ENCODE assay signal across 36 cellular contexts in the genomic region with DNA sequence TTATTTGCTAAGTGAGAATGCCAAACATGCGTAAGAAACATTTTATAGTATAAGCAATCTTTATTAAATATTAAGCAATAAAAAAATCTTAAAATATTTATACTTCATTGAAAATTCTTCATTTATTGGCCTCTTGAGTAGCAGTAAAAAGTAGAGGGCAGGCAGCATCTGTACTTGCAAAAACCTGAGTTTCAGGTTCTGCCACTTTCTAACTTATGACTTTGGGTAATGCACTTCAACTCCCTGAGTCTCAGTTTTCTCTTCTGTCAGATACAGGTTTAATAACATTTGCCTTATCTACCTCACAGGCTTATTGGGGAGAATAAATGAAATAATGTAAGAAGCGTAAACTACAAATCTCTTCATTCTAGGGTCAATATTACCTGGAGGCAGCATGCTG. TPM values are rescaled to one million over a fixed set of nuclear protein-coding genes. Genes with fewer than 3 reads are reported as not detected.
"Had no signal": no experiment of that assay in that cellular context is flagged by ENCODE, and none has a peak within 500 bp of the region (broad histone marks: within the 10 kb centered on the region; RNA-seq: fewer than 3 reads in every experiment).

No MANE protein-coding gene starts in this region.

- H3K4me2 ChIP-seq: KMS-11, PC-9 had no signal

- H3K9ac ChIP-seq: KMS-11 had no signal

- H3K36me3 Mint-ChIP-seq: activated naive CD4-positive, alpha-beta T cell treated with anti-CD3 and anti-CD28 coated beads, Interleukin-2, amount 50 U/mL, for 72 hours had no signal

- H3K9me3 Mint-ChIP-seq: activated CD4-positive, alpha-beta T cell treated with anti-CD3 and anti-CD28 coated beads, Interleukin-2, amount 10 ng/mL, durations not matched to agents 7 days and 5 days; activated naive CD4-positive, alpha-beta T cell treated with anti-CD3 and anti-CD28 coated beads for 36 hours; activated naive CD4-positive, alpha-beta T cell treated with anti-CD3 and anti-CD28 coated beads, Interleukin-2, amount 50 U/mL, for 72 hours; activated T-cell treated with anti-CD3 and anti-CD28 coated beads, Interleukin-2, amount 50 U/mL, for 4 hours; activated T-helper 1 cell treated with anti-CD3 and anti-CD28 coated beads, Interleukin-12 subunit alpha, Interleukin-12 subunit beta, Interleukin-2, Interleukin-4 antibody, amounts not matched to agents 30 ng/mL and 10 ng/mL and 1 ng/mL, durations not matched to agents 14 hours and 24 hours and 36 hours had no signal

- H3K27ac ChIP-seq: adrenal gland, body of pancreas, breast epithelium, KMS-11, PC-9, RWPE1 had no signal

- H3K4me3 Mint-ChIP-seq: activated CD4-positive, alpha-beta T cell treated with anti-CD3 and anti-CD28 coated beads for 36 hours; activated CD4-positive, alpha-beta T cell treated with anti-CD3 and anti-CD28 coated beads, Interleukin-2, amount 10 ng/mL, durations not matched to agents 7 days and 5 days; activated CD8-positive, alpha-beta T cell treated with anti-CD3 and anti-CD28 coated beads, Interleukin-2, amount 10 ng/mL, durations not matched to agents 7 days and 5 days; activated naive CD4-positive, alpha-beta T cell treated with anti-CD3 and anti-CD28 coated beads for 36 hours; activated T-cell treated with anti-CD3 and anti-CD28 coated beads, Interleukin-2, amount 50 U/mL, for 4 hours; activated T-helper 1 cell treated with anti-CD3 and anti-CD28 coated beads, Interleukin-12 subunit alpha, Interleukin-12 subunit beta, Interleukin-2, Interleukin-4 antibody, amounts not matched to agents 30 ng/mL and 10 ng/mL and 1 ng/mL, durations not matched to agents 14 hours and 24 hours and 36 hours had no signal

- H3K36me3 ChIP-seq: adrenal gland, breast epithelium had no signal

- H3K4me1 ChIP-seq: adrenal gland, body of pancreas, breast epithelium had no signal

- H3K27ac Mint-ChIP-seq: activated CD4-positive, alpha-beta T cell treated with anti-CD3 and anti-CD28 coated beads for 36 hours; activated CD4-positive, alpha-beta T cell treated with anti-CD3 and anti-CD28 coated beads, Interleukin-2, amount 10 ng/mL, durations not matched to agents 7 days and 5 days; activated CD8-positive, alpha-beta T cell treated with anti-CD3 and anti-CD28 coated beads, Interleukin-2, amount 10 ng/mL, durations not matched to agents 7 days and 5 days; activated naive CD4-positive, alpha-beta T cell treated with anti-CD3 and anti-CD28 coated beads for 36 hours; activated naive CD4-positive, alpha-beta T cell treated with anti-CD3 and anti-CD28 coated beads, Interleukin-2, amount 50 U/mL, for 72 hours; activated T-helper 1 cell treated with anti-CD3 and anti-CD28 coated beads, Interleukin-12 subunit alpha, Interleukin-12 subunit beta, Interleukin-2, Interleukin-4 antibody, amounts not matched to agents 30 ng/mL and 10 ng/mL and 1 ng/mL, durations not matched to agents 14 hours and 24 hours and 36 hours had no signal

- H2AFZ ChIP-seq: PC-9 had no signal

- H3K4me3 ChIP-seq: adrenal gland, body of pancreas, breast epithelium, PC-9 had no signal

- ATAC-seq: activated CD4-positive, alpha-beta T cell treated with anti-CD3 and anti-CD28 coated beads for 36 hours; activated CD8-positive, alpha-beta T cell treated with anti-CD3 and anti-CD28 coated beads, Interleukin-2, amount 10 ng/mL, durations not matched to agents 7 days and 5 days; activated naive CD4-positive, alpha-beta T cell treated with anti-CD3 and anti-CD28 coated beads, Interleukin-2, amount 50 U/mL, for 72 hours; activated T-cell treated with anti-CD3 and anti-CD28 coated beads, Interleukin-2, amount 50 U/mL, for 4 hours; body of pancreas; Right ventricle myocardium inferior; SK-N-SH treated with all-trans-retinoic acid at 6 μM for 48 hours had no signal

- DNase-seq: activated CD4-positive, alpha-beta T cell treated with anti-CD3 and anti-CD28 coated beads for 36 hours; activated CD4-positive, alpha-beta T cell treated with anti-CD3 and anti-CD28 coated beads, Interleukin-2, amount 10 ng/mL, durations not matched to agents 7 days and 5 days; activated CD4-positive, alpha-beta T cell treated with anti-CD3 and anti-CD28 coated beads, Interleukin-2, amount 50 U/mL, for 48 hours; activated CD8-positive, alpha-beta T cell treated with anti-CD3 and anti-CD28 coated beads, Interleukin-2, amount 10 ng/mL, durations not matched to agents 7 days and 5 days; activated gamma-delta T cell treated with Interleukin-2 at 50 U/mL for 16 hours; activated naive CD4-positive, alpha-beta T cell treated with anti-CD3 and anti-CD28 coated beads for 36 hours; activated T-cell treated with anti-CD3 and anti-CD28 coated beads for 4 hours; activated T-cell treated with anti-CD3 and anti-CD28 coated beads, Interleukin-2, amount 50 U/mL, for 4 hours; adrenal gland; body of pancreas; caudate nucleus; cerebellar nuclear complex; NCI-H1092 treated with DMSO at 0.1 percent for 48 hours; NCI-H1417; NCI-H146; NCI-H187; NCI-H2029 treated with DMSO at 0.1 percent for 48 hours; NCI-H2107; NCI-H226; NCI-H446 treated with DMSO at 0.1 percent for 48 hours; NCI-H526; NCI-H748 treated with DMSO at 0.1 percent for 48 hours; NK-92 treated with Interleukin-12 subunit alpha and Interleukin-12 subunit beta, amount 100 ng/mL, for 24 hours; PC-9; SIG-M5; T-helper 1 cell; T-helper 2 cell; T-helper 9 cell had no signal

- H3K9me3 ChIP-seq: adrenal gland, body of pancreas, breast epithelium had no signal

- H3K4me1 Mint-ChIP-seq: activated CD4-positive, alpha-beta T cell treated with anti-CD3 and anti-CD28 coated beads for 36 hours; activated CD4-positive, alpha-beta T cell treated with anti-CD3 and anti-CD28 coated beads, Interleukin-2, amount 10 ng/mL, durations not matched to agents 7 days and 5 days had no signal

- H3K27me3 ChIP-seq: adrenal gland, body of pancreas, breast epithelium had no signal

RNA-seq across cellular contexts. Expression of a gene that starts 19.8 kb away (rescaled TPM):
- total RNA-seq: activated naive CD4-positive, alpha-beta T cell treated with anti-CD3 and anti-CD28 coated beads for 36 hours; activated T-helper 1 cell treated with anti-CD3 and anti-CD28 coated beads, Interleukin-12 subunit alpha, Interleukin-12 subunit beta, Interleukin-2, Interleukin-4 antibody, amounts not matched to agents 30 ng/mL and 10 ng/mL and 1 ng/mL, durations not matched to agents 14 hours and 24 hours and 36 hours; M059J had no signal
